In the genomic region with DNA sequence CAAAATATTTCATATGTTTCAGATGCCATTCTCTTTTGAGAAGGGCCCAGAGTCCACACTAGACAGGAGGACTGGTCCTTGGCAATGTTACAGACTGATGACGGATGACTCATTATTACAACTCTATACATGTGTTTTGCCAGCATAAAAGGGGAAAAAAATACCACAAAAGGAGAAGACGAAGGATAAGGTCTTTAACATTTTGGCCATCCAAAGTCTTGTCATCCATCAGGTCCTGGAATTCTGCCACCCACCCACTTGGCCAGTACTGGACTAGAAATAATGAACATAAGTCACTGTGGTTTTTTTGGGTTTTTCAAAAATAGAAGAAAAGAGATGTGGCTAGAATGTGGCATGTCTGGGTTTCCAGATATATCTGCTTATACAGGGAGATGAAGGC, we compare ENCODE assay signal across 15 cellular contexts. TPM values are rescaled to one million over a fixed set of nuclear protein-coding genes. Genes with fewer than 3 reads are reported as not detected.
DNase-seq lines count a peak whose midpoint lies in the region; ATAC-seq, FAIRE-seq and TF ChIP-seq lines count a peak whose summit lies in the region.
"Had no signal": no experiment of that assay in that cellular context is flagged by ENCODE, and none has a peak within 500 bp of the region (broad histone marks: within the 10 kb centered on the region; RNA-seq: fewer than 3 reads in every experiment).

No MANE protein-coding gene starts in this region.

- H3K9me3 ChIP-seq in psoas muscle: no peaks in the 10 kb centered on the region
- H3K9me3 ChIP-seq: Caco-2 had no signal

- intact Hi-C loops in psoas muscle (cut with DNase I): no loop called here
- intact Hi-C loops in lower leg skin (cut with DNase I; ENCODE audit: low total_unique reads): loop anchor here (10.0 kb wide), 1 partner anchor 897 kb away; no protein-coding TSS in a partner anchor

- no peak for TF ChIP-seq POLR2A in lower leg skin (IDR thresholded peaks at IDR 0.05)

- no peaks in the 10 kb centered on the region for H3K36me3 ChIP-seq in psoas muscle (ENCODE audit: insufficient read depth in 1 of 2, low read depth in 1 of 2)

- no peak for ATAC-seq in psoas muscle
- no peak for ATAC-seq in HG02970 (IDR thresholded peaks at IDR 0.05; ENCODE audit: low FRiP score, unreplicated experiment)
- ATAC-seq: activated T-cell treated with anti-CD3 and anti-CD28 coated beads, Interleukin-2, amount 50 U/mL, for 72 hours had no signal

- FAIRE-seq in RCC 7860 (lab: Jason Lieb, UNC) (peak; percentile 87), urothelium cell line (lab: Jason Lieb, UNC) (no peak)

- WGBS in psoas muscle, 3 donors: 42 to 74% (median 44%) methylated on average over 2 of the region's 2 CpGs
- WGBS in lower leg skin, 2 donors: 56 to 60% methylated on average over 2 of the region's 2 CpGs

- H3K27ac ChIP-seq in psoas muscle: no peak overlapping the region
- H3K27ac ChIP-seq: hepatocyte had no signal

- TF ChIP-seq CTCF in psoas muscle (IDR thresholded peaks at IDR 0.05) (no peak), lower leg skin (IDR thresholded peaks at IDR 0.05) (no peak)

- no peaks in the 10 kb centered on the region for H3K27me3 ChIP-seq in psoas muscle (ENCODE audit: insufficient read depth in 3 of 3, low read length in 2 of 3)
- H3K27me3 ChIP-seq: hepatocyte had no signal

- H3K4me1 ChIP-seq in psoas muscle: no peaks in the 10 kb centered on the region
- H3K4me1 ChIP-seq: Caco-2 had no signal

- DNase-seq in H4 (ENCODE audit: low spot score) (peak; percentile 52), RCC 7860 (ENCODE audit: low spot score) (peak; percentile 71), dedifferentiated amniotic fluid mesenchymal stem cell (ENCODE audit: extremely low spot score) (peak; percentile 30), urothelium cell line (ENCODE audit: low spot score) (peak; percentile 55), psoas muscle (no peak), lower leg skin (ENCODE audit: low spot score in 2 of 2) (no peak)
- DNase-seq: activated CD4-positive, alpha-beta T cell treated with anti-CD3 and anti-CD28 coated beads for 4 hours; activated T-cell treated with anti-CD3 and anti-CD28 coated beads, Interleukin-2, amount 50 U/mL, for 72 hours; Caco-2; endodermal cell; Kasumi-1; NCI-H2081 had no signal

- H3K4me3 ChIP-seq in psoas muscle (no peak overlapping the region), lower leg skin (ENCODE audit: low read depth, poor library complexity, severe bottlenecking) (no peak overlapping the region)
- H3K4me3 ChIP-seq: hepatocyte, lung had no signal

RNA-seq across cellular contexts. Expression of gene BDNF, which starts 57.7 kb away (rescaled TPM):
- total RNA-seq in H4 (2014; rRNA removed; shearing (Covaris generic)): 10.6 and 16.1 TPM in 2 replicates
- total RNA-seq in psoas muscle (1 to 10 TPM in 1 of 4 donors, under 1 TPM in 3; 0.04 to 3.4 (median 0.13) TPM), lower leg skin (1 to 10 TPM in 3 of 4 donors, under 1 TPM in 1; 0.93 to 4.6 (median 1.5) TPM)
- under 1 TPM in 2 of 3 donors, not detected in 1; 0.01 to 0.83 TPM for polyA plus RNA-seq in psoas muscle
- total RNA-seq: activated T-cell treated with anti-CD3 and anti-CD28 coated beads, Interleukin-2, amount 50 U/mL, for 72 hours had no signal

Comparison
In these comparisons a context has a peak if more than half of its experiments do, and no peak if none do; other contexts are left out.
1. DNase-seq: peak in H4 (single experiment), RCC 7860 (single experiment), dedifferentiated amniotic fluid mesenchymal stem cell (single experiment) and urothelium cell line (single experiment); none in psoas muscle (0 of 2) and lower leg skin (0 of 2).